Comparison of ENCODE assay signal across 24 cellular contexts in the genomic region with DNA sequence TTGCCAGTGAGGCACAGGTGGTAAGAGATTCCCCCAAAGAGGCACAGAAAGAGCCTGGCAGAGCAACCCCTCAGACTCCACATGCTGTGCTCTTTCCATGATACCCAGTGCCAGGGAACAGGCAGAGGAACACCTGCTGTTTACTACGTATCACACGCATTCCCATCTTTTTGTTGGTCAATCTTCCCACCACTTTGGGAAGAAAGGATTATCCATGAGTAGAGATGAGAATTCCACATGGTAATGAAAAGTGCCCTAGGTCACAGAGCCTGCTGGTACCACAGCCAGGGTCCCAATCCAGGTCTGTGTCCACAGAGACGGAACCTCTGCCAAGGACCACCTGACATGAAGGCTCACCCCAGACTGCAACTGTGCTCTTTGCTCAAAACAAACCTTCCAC.
"Had no signal": no experiment of that assay in that cellular context is flagged by ENCODE, and none has a peak within 500 bp of the region (broad histone marks: within the 10 kb centered on the region; RNA-seq: fewer than 3 reads in every experiment).

No MANE protein-coding gene starts in this region.

- H3K4me1 Mint-ChIP-seq: activated B cell treated with CpG ODN at 0.5 μM for 24 hours had no signal

- DNase-seq: activated B cell treated with CpG ODN at 0.5 μM for 24 hours; activated CD4-positive, alpha-beta T cell treated with anti-CD3 and anti-CD28 coated beads for 1 hour; activated CD4-positive, alpha-beta T cell treated with anti-CD3 and anti-CD28 coated beads, Interleukin-2, amount 50 U/mL, for 1 hour; activated CD8-positive, alpha-beta memory T cell treated with anti-CD3 and anti-CD28 coated beads, Interleukin-2, amount 10 ng/mL, durations not matched to agents 7 days and 5 days; activated effector memory CD4-positive, alpha-beta T cell treated with anti-CD3 and anti-CD28 coated beads, Interleukin-2, amount 50 U/mL, for 16 hours; activated naive CD4-positive, alpha-beta T cell treated with Interleukin-2 at 50 U/mL for 16 hours; activated naive CD8-positive, alpha-beta T cell treated with anti-CD3 and anti-CD28 coated beads, Interleukin-2, amount 50 U/mL, for 24 hours; activated T-cell treated with anti-CD3 and anti-CD28 coated beads, Interleukin-2, amount 50 U/mL, for 4 hours; amygdala; central memory CD4-positive, alpha-beta T cell; KG1; NCI-H1048; NCI-H1930; NCI-H2171; NCI-H2227 treated with DMSO at 0.1 percent for 48 hours; NCI-H526; Peyer's patch; Right ventricle myocardium superior; T-helper 9 cell had no signal

- H3K4me3 Mint-ChIP-seq: activated B cell treated with CpG ODN at 0.5 μM for 24 hours; activated CD8-positive, alpha-beta memory T cell treated with anti-CD3 and anti-CD28 coated beads, Interleukin-2, amount 10 ng/mL, durations not matched to agents 7 days and 5 days; activated naive CD8-positive, alpha-beta T cell treated with anti-CD3 and anti-CD28 coated beads, Interleukin-2, amount 50 U/mL, for 24 hours; activated T-cell treated with anti-CD3 and anti-CD28 coated beads, Interleukin-2, amount 50 U/mL, for 4 hours; IgD-negative memory B cell; T-helper 1 cell treated with Interleukin-12 subunit alpha and Interleukin-12 subunit beta and Interleukin-4 antibody, amounts not matched to agents 30 μg/mL and 1 μg/mL, for 36 hours had no signal

- H3K9me3 Mint-ChIP-seq: activated naive CD4-positive, alpha-beta T cell treated with anti-CD3 and anti-CD28 coated beads, Interleukin-2, amount 50 U/mL, for 72 hours; activated naive CD8-positive, alpha-beta T cell treated with anti-CD3 and anti-CD28 coated beads, Interleukin-2, amount 50 U/mL, for 24 hours; activated T-cell treated with anti-CD3 and anti-CD28 coated beads, Interleukin-2, amount 50 U/mL, for 4 hours; T-helper 1 cell treated with Interleukin-12 subunit alpha and Interleukin-12 subunit beta and Interleukin-4 antibody, amounts not matched to agents 30 μg/mL and 1 μg/mL, for 36 hours had no signal

- ATAC-seq: activated CD8-positive, alpha-beta memory T cell treated with anti-CD3 and anti-CD28 coated beads, Interleukin-2, amount 10 ng/mL, durations not matched to agents 7 days and 5 days; activated naive CD4-positive, alpha-beta T cell treated with anti-CD3 and anti-CD28 coated beads, Interleukin-2, amount 50 U/mL, for 72 hours; activated naive CD8-positive, alpha-beta T cell treated with anti-CD3 and anti-CD28 coated beads, Interleukin-2, amount 50 U/mL, for 24 hours; activated T-cell treated with anti-CD3 and anti-CD28 coated beads, Interleukin-2, amount 50 U/mL, for 4 hours had no signal

- H3K27me3 ChIP-seq: Peyer's patch, SJSA1 had no signal

- H3K4me3 ChIP-seq: Peyer's patch, SJSA1 had no signal

- H3K27ac ChIP-seq: Peyer's patch, RWPE1, SJSA1 had no signal

- H3K36me3 Mint-ChIP-seq: activated CD8-positive, alpha-beta memory T cell treated with anti-CD3 and anti-CD28 coated beads, Interleukin-2, amount 10 ng/mL, durations not matched to agents 7 days and 5 days; activated naive CD4-positive, alpha-beta T cell treated with anti-CD3 and anti-CD28 coated beads, Interleukin-2, amount 50 U/mL, for 72 hours had no signal

- H3K27ac Mint-ChIP-seq: activated B cell treated with CpG ODN at 0.5 μM for 24 hours; activated CD8-positive, alpha-beta memory T cell treated with anti-CD3 and anti-CD28 coated beads, Interleukin-2, amount 10 ng/mL, durations not matched to agents 7 days and 5 days; activated naive CD4-positive, alpha-beta T cell treated with anti-CD3 and anti-CD28 coated beads, Interleukin-2, amount 50 U/mL, for 72 hours; activated naive CD8-positive, alpha-beta T cell treated with anti-CD3 and anti-CD28 coated beads, Interleukin-2, amount 50 U/mL, for 24 hours; T-helper 1 cell treated with Interleukin-12 subunit alpha and Interleukin-12 subunit beta and Interleukin-4 antibody, amounts not matched to agents 30 μg/mL and 1 μg/mL, for 36 hours had no signal

- H3K36me3 ChIP-seq: Peyer's patch, SJSA1 had no signal

- H3K9me3 ChIP-seq: Peyer's patch, SJSA1 had no signal

- H3K4me1 ChIP-seq: Peyer's patch had no signal

- H3K27me3 Mint-ChIP-seq: activated B cell treated with CpG ODN at 0.5 μM for 24 hours, IgD-negative memory B cell had no signal
